13 cellular contexts compared by ENCODE assay signal in the genomic region with DNA sequence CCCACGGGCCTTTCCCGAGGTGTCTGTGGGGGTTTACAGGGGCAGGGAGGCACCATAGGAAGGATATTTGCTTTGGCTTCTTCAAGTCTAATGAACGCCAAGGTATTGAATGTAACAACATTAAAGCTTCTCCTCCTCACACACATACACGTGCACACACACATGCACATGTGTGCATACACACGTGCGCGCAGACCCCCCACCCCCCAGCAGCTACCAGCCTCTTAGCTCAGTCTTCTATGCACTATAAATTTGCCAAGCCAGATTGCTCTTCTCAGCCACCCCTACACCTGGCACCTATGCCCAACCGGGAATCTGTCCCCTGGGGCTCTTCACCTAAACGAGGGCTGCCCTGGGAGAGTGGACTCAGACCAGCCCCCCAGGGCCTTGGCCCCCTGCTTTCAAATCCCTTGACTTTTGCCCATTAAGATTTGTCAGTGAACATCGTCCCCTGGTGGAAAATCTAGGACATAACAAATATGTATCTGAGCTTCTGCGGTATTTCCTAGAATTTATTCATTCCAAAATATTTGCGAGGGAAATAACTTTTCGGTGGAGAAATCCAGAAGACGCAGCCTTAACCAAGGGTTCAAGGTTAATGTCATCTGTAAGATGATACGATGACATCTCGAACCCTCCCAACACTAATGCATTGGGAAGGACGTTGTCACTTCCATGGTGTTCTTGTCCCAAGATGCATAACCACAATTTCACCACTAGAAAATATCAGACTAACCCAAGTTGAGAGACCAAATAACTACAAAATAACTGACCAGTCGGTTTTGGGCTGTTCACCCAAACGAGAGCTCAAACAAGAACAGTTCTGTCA.
A peak's percentile ranks its signal among the peaks of the same experiment; 100 is the strongest.
DNase-seq lines count a peak whose midpoint lies in the region; TF ChIP-seq lines count a peak whose summit lies in the region.
"Had no signal": no experiment of that assay in that cellular context is flagged by ENCODE, and none has a peak within 500 bp of the region (broad histone marks: within the 10 kb centered on the region; RNA-seq: fewer than 3 reads in every experiment).

No MANE protein-coding gene starts in this region.

- no peak overlapping the region for H3K27ac ChIP-seq in osteoblast (ENCODE audit: low read depth, low read length)

- no peaks in the 10 kb centered on the region for H4K20me1 ChIP-seq in osteoblast (ENCODE audit: insufficient read depth, low read length)

- DNase-seq in DMS53 (lab: John Stamatoyannopoulos, UW) (peak; percentile 39), DMS53 treated with DMSO at 0.1 percent for 48 hours (lab: John Stamatoyannopoulos, UW; ENCODE audit: unreplicated experiment) (no peak), cardiac fibroblast (ENCODE audit: low read depth in 2 of 2) (peak in 1 of 2 donors; percentile 41), osteoblast (ENCODE audit: insufficient read length, low spot score, missing footprints) (no peak), AG20443 (ENCODE audit: low spot score) (no peak), retina (no peak)
- no peak for DNase-seq in activated CD4-positive, alpha-beta T cell treated with anti-CD3 and anti-CD28 coated beads, Interleukin-2, amount 50 U/mL, for 48 hours
- DNase-seq: activated CD4-positive, CD25-positive, alpha-beta regulatory T cell; activated naive CD8-positive, alpha-beta T cell treated with anti-CD3 and anti-CD28 coated beads, Interleukin-2, amount 10 ng/mL, durations not matched to agents 7 days and 5 days; GOT3; NCI-H526 treated with DMSO at 0.1 percent for 48 hours; stimulated activated CD4-positive, alpha-beta T cell treated with anti-CD3 and anti-CD28 coated beads, Interleukin-1b, Interleukin-23, amount 100 ng/mL, for 48 hours had no signal

- no peaks in the 10 kb centered on the region for H3K9me3 ChIP-seq in osteoblast (ENCODE audit: low read depth, low read length)

- no peak overlapping the region for H3K4me2 ChIP-seq in osteoblast (ENCODE audit: insufficient read depth, low read length)

- no peaks in the 10 kb centered on the region for H3K27me3 ChIP-seq in osteoblast (ENCODE audit: insufficient read depth, low read length)

- TF ChIP-seq CTCF in LNCAP (IDR thresholded peaks at IDR 0.05) (peak; percentile 62), cardiac fibroblast (IDR thresholded peaks at IDR 0.05; ENCODE audit: low read depth, low read length) (peak; percentile 70), osteoblast (IDR thresholded peaks at IDR 0.05; ENCODE audit: extremely low read depth, low read depth, low read length) (peak; percentile 69)

- no peak overlapping the region for H3K4me3 ChIP-seq in cardiac fibroblast (replicated peaks in 1 of 2; ENCODE audit: low read depth in 2 of 2, low read length in 2 of 2)
- no peak overlapping the region for H3K4me3 ChIP-seq in osteoblast (ENCODE audit: insufficient read depth, low read length)

- no peaks in the 10 kb centered on the region for H3K36me3 ChIP-seq in osteoblast (ENCODE audit: insufficient read depth, low read length)

- H3K79me2 ChIP-seq in osteoblast (ENCODE audit: insufficient read depth, low read length), result no peaks in the 10 kb centered on the region

- no peak overlapping the region for H2AFZ ChIP-seq in osteoblast (ENCODE audit: low read length)

- H3K4me1 ChIP-seq in osteoblast (ENCODE audit: insufficient read depth, low read length), result no peaks in the 10 kb centered on the region
